In genomic region chr14:67551940-67552339, GRCh38 we compare ENCODE assay signal across 1 cellular context.
TF ChIP-seq lines count a peak whose summit lies in the region.

No MANE protein-coding gene starts in this region.

TF ChIP-seq in H1, 55 proteins besides CTCF, POLR2A, EP300 and RAD21 (continued from another document):
- no peak for TF ChIP-seq EGR1 (IDR thresholded peaks at IDR 0.05; ENCODE audit: borderline replicate concordance, low read depth, low read length)
